Comparison of ENCODE assay signal across 18 cellular contexts in the genomic region with DNA sequence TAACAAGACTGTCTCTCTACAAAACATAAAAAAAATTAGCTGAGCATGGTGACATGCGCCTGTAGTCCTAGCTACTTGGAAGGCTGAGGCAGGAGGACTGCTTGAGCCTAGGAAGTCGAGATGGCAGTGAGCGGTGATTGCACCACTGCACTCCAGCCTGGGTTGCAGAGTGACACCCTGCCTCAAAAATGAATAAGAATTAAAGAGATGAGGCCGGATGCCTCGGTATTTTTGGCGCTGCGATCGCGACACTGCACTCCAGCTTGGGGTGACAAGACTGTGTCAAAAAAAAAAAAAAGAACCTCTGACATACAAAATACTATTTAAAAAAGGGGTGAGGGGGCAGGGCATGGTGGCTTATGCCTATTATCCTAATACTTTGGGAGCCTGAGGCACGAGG. TPM values are rescaled to one million over a fixed set of nuclear protein-coding genes. Genes with fewer than 3 reads are reported as not detected.
A peak's percentile ranks its signal among the peaks of the same experiment; 100 is the strongest.
DNase-seq lines count a peak whose midpoint lies in the region; ATAC-seq and TF ChIP-seq lines count a peak whose summit lies in the region.
"Had no signal": no experiment of that assay in that cellular context is flagged by ENCODE, and none has a peak within 500 bp of the region (broad histone marks: within the 10 kb centered on the region; RNA-seq: fewer than 3 reads in every experiment).

No MANE protein-coding gene starts in this region.

- H3K27me3 Mint-ChIP-seq in CD8-positive, alpha-beta memory T cell: no peaks in the 10 kb centered on the region
- H3K27me3 Mint-ChIP-seq in activated B cell treated with CpG ODN at 0.5 μM for 24 hours (no peaks in the 10 kb centered on the region), memory B cell (no peaks in the 10 kb centered on the region)

- peaks cover 0 to 7% (median 0%) of the 10 kb centered on the region in 11 experiments; a peak in 3 of 22 replicates for H3K9me3 ChIP-seq in BLaER1 treated with 17β-estradiol and CSF1 and Interleukin-3, amounts not matched to agents 10 nM and 100 nM (replicated peaks in 1 of 11)
- no peaks in the 10 kb centered on the region for H3K9me3 ChIP-seq in CD8-positive, alpha-beta memory T cell (ENCODE audit: low read length)
- H3K9me3 ChIP-seq: colonic mucosa had no signal

- CTCF ChIA-PET in CD8-positive, alpha-beta memory T cell (lab: Charles Lee): interaction anchor here (0.9 to 1.1 kb wide), 2 partner anchors 10 to 38 kb away, joined by 3 read pairs; no protein-coding TSS in a partner anchor
- CTCF ChIA-PET in activated B cell treated with CpG ODN at 0.5 μM for 24 hours (lab: Charles Lee): no interaction called here

- POLR2A ChIA-PET in CD8-positive, alpha-beta memory T cell (lab: Charles Lee): no interaction called here
- POLR2A ChIA-PET in activated B cell treated with CpG ODN at 0.5 μM for 24 hours (lab: Charles Lee): no interaction called here

- H3K27ac ChIP-seq in BLaER1 treated with 17β-estradiol and CSF1 and Interleukin-3, amounts not matched to agents 10 nM and 100 nM: no peak overlapping the region
- no peak overlapping the region for H3K27ac ChIP-seq in CD8-positive, alpha-beta memory T cell (ENCODE audit: low read depth, low read length)
- H3K27ac ChIP-seq: colonic mucosa had no signal

- no peaks in the 10 kb centered on the region for H3K27me3 ChIP-seq in BLaER1 treated with 17β-estradiol and CSF1 and Interleukin-3, amounts not matched to agents 10 nM and 100 nM
- no peaks in the 10 kb centered on the region for H3K27me3 ChIP-seq in CD8-positive, alpha-beta memory T cell (ENCODE audit: insufficient read depth, low read length, poor library complexity, severe bottlenecking)
- H3K27me3 ChIP-seq: colonic mucosa had no signal

- H3K4me3 ChIP-seq in BLaER1 treated with 17β-estradiol and CSF1 and Interleukin-3, amounts not matched to agents 10 nM and 100 nM: no peak overlapping the region
- no peak overlapping the region for H3K4me3 ChIP-seq in CD8-positive, alpha-beta memory T cell (ENCODE audit: low read length)
- H3K4me3 ChIP-seq: colonic mucosa had no signal

- H3K36me3 Mint-ChIP-seq in CD8-positive, alpha-beta memory T cell: peaks cover 0 to 69% (median 18%) of the 10 kb centered on the region in 3 donors
- peaks cover 68% of the 10 kb centered on the region for H3K36me3 Mint-ChIP-seq in activated B cell treated with CpG ODN at 0.5 μM for 24 hours (ENCODE audit: low read depth)
- H3K36me3 Mint-ChIP-seq in memory B cell: peaks cover 22% of the 10 kb centered on the region

- peak in 1 of 5 donors; percentile 26 for DNase-seq in CD8-positive, alpha-beta memory T cell
- DNase-seq in activated B cell treated with CpG ODN at 0.5 μM for 24 hours (no peak), memory B cell (ENCODE audit: low spot score in 2 of 2) (no peak), MV-4-11 (lab: John Stamatoyannopoulos, UW) (no peak), NCI-H345 (lab: John Stamatoyannopoulos, UW) (no peak)
- DNase-seq: amygdala; colonic mucosa; GF-D8; H7; Karpas-422; NCI-H1694 treated with DMSO at 0.1 percent for 48 hours; NCI-H526; right cardiac atrium; stimulated activated CD4-positive, alpha-beta T cell treated with anti-CD3 and anti-CD28 coated beads, Interleukin-4, amount 100 ng/mL, for 1 hour had no signal

- peaks cover 23 to 89% (median 70%) of the 10 kb centered on the region in 11 experiments for H3K36me3 ChIP-seq in BLaER1 treated with 17β-estradiol and CSF1 and Interleukin-3, amounts not matched to agents 10 nM and 100 nM
- peaks cover 10% of the 10 kb centered on the region for H3K36me3 ChIP-seq in CD8-positive, alpha-beta memory T cell (ENCODE audit: insufficient read depth, low read length)
- H3K36me3 ChIP-seq: colonic mucosa had no signal

- peaks cover 50 to 84% (median 67%) of the 10 kb centered on the region in 10 experiments for H3K4me1 ChIP-seq in BLaER1 treated with 17β-estradiol and CSF1 and Interleukin-3, amounts not matched to agents 10 nM and 100 nM
- H3K4me1 ChIP-seq in CD8-positive, alpha-beta memory T cell (ENCODE audit: insufficient read depth, low read length): peaks cover 78% of the 10 kb centered on the region

- no peak for TF ChIP-seq CTCF in activated B cell treated with CpG ODN at 0.5 μM for 24 hours (IDR thresholded peaks at IDR 0.05)

- peaks cover 99 to 100% (median 100%) of the 10 kb centered on the region in 11 experiments for H4K20me1 ChIP-seq in BLaER1 treated with 17β-estradiol and CSF1 and Interleukin-3, amounts not matched to agents 10 nM and 100 nM

- peak overlapping the region in 2 of 11 experiments; percentile 5 to 6; a peak in 1 of 22 replicates for H3K9ac ChIP-seq in BLaER1 treated with 17β-estradiol and CSF1 and Interleukin-3, amounts not matched to agents 10 nM and 100 nM

- peaks cover 72 to 92% (median 92%) of the 10 kb centered on the region in 3 donors for H3K4me1 Mint-ChIP-seq in CD8-positive, alpha-beta memory T cell
- H3K4me1 Mint-ChIP-seq in activated B cell treated with CpG ODN at 0.5 μM for 24 hours (peaks cover 77% of the 10 kb centered on the region), memory B cell (peaks cover 38% of the 10 kb centered on the region)

- peak; percentile 49 for ATAC-seq in activated B cell treated with CpG ODN at 0.5 μM for 24 hours (ENCODE audit: low read depth)
- peak; percentile 42 for ATAC-seq in memory B cell (ENCODE audit: low read depth)
- ATAC-seq in GM18498 (IDR thresholded peaks at IDR 0.05; ENCODE audit: unreplicated experiment): no peak
- no peak for ATAC-seq in HG03565 (IDR thresholded peaks at IDR 0.05; ENCODE audit: unreplicated experiment)
- ATAC-seq: Panc1, right cardiac atrium had no signal

- H3K27ac Mint-ChIP-seq in CD8-positive, alpha-beta memory T cell: peak overlapping the region; percentile 54 to 96 (median 90)
- H3K27ac Mint-ChIP-seq in activated B cell treated with CpG ODN at 0.5 μM for 24 hours: peak overlapping the region; percentile 24
- H3K27ac Mint-ChIP-seq in memory B cell: peak overlapping the region; percentile 64

- no peaks in the 10 kb centered on the region for H3K9me3 Mint-ChIP-seq in CD8-positive, alpha-beta memory T cell
- no peaks in the 10 kb centered on the region for H3K9me3 Mint-ChIP-seq in activated B cell treated with CpG ODN at 0.5 μM for 24 hours
- H3K9me3 Mint-ChIP-seq in memory B cell: no peaks in the 10 kb centered on the region

- intact Hi-C loops in activated B cell treated with CpG ODN at 0.5 μM for 24 hours (cut with micrococcal nuclease): no loop called here

- H3K4me2 ChIP-seq in BLaER1 treated with 17β-estradiol and CSF1 and Interleukin-3, amounts not matched to agents 10 nM and 100 nM: peak overlapping the region; percentile 87 to 98 (median 95)

- peak overlapping the region; percentile 84 to 100 (median 96) for H3K4me3 Mint-ChIP-seq in CD8-positive, alpha-beta memory T cell
- peak overlapping the region; percentile 95 for H3K4me3 Mint-ChIP-seq in activated B cell treated with CpG ODN at 0.5 μM for 24 hours
- H3K4me3 Mint-ChIP-seq in memory B cell: peak overlapping the region; percentile 84

RNA-seq across cellular contexts. Expression of a gene that starts 7.3 kb away (rescaled TPM):
- total RNA-seq in CD8-positive, alpha-beta memory T cell: 10 to 100 TPM; 77.7 to 81.9 TPM
- polyA plus RNA-seq in CD8-positive, alpha-beta memory T cell: 101 TPM
- 130 and 142 TPM in 2 replicates for total RNA-seq in activated B cell treated with CpG ODN at 0.5 μM for 24 hours

Comparison
In these comparisons a context has a peak if more than half of its experiments do, and no peak if none do; other contexts are left out.
1. H3K27ac Mint-ChIP-seq: peak in every context shown above with its lines; median percentile 90 in CD8-positive, alpha-beta memory T cell; 64 in memory B cell; 24 in activated B cell treated with CpG ODN at 0.5 μM for 24 hours.
2. ATAC-seq: peak in activated B cell treated with CpG ODN at 0.5 μM for 24 hours (single experiment) and memory B cell (single experiment); none in GM18498 (single experiment) and HG03565 (single experiment).
3. Peak in every context shown above with its lines, with median percentiles within 50 percentile points of each other: H3K4me3 Mint-ChIP-seq.